11 cellular contexts compared by ENCODE assay signal in the genomic region with DNA sequence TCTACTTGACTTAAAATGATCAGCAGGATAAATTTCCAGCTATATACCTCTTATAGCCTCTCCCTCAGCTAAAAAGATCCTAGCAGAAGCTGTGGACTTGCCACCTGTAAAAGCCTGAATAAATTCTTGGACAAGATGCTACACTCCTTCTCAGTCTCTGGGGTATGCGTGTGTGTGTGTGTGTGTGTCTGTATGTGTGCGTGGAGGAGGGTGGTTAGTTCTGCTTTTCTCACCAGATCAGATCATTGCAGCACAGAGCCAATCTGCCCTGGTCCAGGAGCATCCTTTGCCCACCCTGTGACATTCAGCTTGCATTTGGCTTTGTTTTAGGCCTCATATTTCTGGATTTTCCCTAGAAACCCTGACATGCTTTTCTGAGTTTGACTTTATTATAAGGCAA.
"Had no signal": no experiment of that assay in that cellular context is flagged by ENCODE, and none has a peak within 500 bp of the region (broad histone marks: within the 10 kb centered on the region; RNA-seq: fewer than 3 reads in every experiment).

No MANE protein-coding gene starts in this region.

- H3K4me3 ChIP-seq: ascending aorta, breast epithelium had no signal

- ATAC-seq: sciatic nerve; stimulated activated naive CD8-positive, alpha-beta T cell treated with anti-CD3 and anti-CD28 coated beads, Interleukin-15, amount 100 ng/mL, for 72 hours had no signal

- H3K27ac Mint-ChIP-seq: activated naive CD4-positive, alpha-beta T cell treated with anti-CD3 and anti-CD28 coated beads, Interleukin-2, amount 10 ng/mL, durations not matched to agents 7 days and 5 days; stimulated activated naive CD8-positive, alpha-beta T cell treated with anti-CD3 and anti-CD28 coated beads, Interleukin-15, amount 100 ng/mL, for 72 hours; type B pancreatic cell had no signal

- H3K4me1 Mint-ChIP-seq: activated naive CD4-positive, alpha-beta T cell treated with anti-CD3 and anti-CD28 coated beads, Interleukin-2, amount 10 ng/mL, durations not matched to agents 7 days and 5 days; stimulated activated naive CD8-positive, alpha-beta T cell treated with anti-CD3 and anti-CD28 coated beads, Interleukin-15, amount 100 ng/mL, for 72 hours had no signal

- H3K4me1 ChIP-seq: ascending aorta, breast epithelium had no signal

- H3K27me3 Mint-ChIP-seq: activated naive CD4-positive, alpha-beta T cell treated with anti-CD3 and anti-CD28 coated beads, Interleukin-2, amount 10 ng/mL, durations not matched to agents 7 days and 5 days; stimulated activated naive CD8-positive, alpha-beta T cell treated with anti-CD3 and anti-CD28 coated beads, Interleukin-15, amount 100 ng/mL, for 72 hours; type B pancreatic cell had no signal

- H3K27ac ChIP-seq: ascending aorta, breast epithelium had no signal

- H3K27me3 ChIP-seq: ascending aorta, breast epithelium had no signal

- H3K4me3 Mint-ChIP-seq: activated naive CD4-positive, alpha-beta T cell treated with anti-CD3 and anti-CD28 coated beads, Interleukin-2, amount 10 ng/mL, durations not matched to agents 7 days and 5 days; stimulated activated naive CD8-positive, alpha-beta T cell treated with anti-CD3 and anti-CD28 coated beads, Interleukin-15, amount 100 ng/mL, for 72 hours; type B pancreatic cell had no signal

- H3K36me3 ChIP-seq: ascending aorta, breast epithelium had no signal

- H3K9me3 ChIP-seq: ascending aorta, breast epithelium had no signal

- DNase-seq: activated CD4-positive, alpha-beta T cell treated with anti-CD3 and anti-CD28 coated beads, Interleukin-2, amount 50 U/mL, for 48 hours; activated CD4-positive, CD25-positive, alpha-beta regulatory T cell treated with anti-CD3 and anti-CD28 coated beads, Interleukin-2, amount 50 U/mL, for 72 hours; activated naive CD4-positive, alpha-beta T cell treated with anti-CD3 and anti-CD28 coated beads, Interleukin-2, amount 10 ng/mL, durations not matched to agents 7 days and 5 days; cerebellar nuclear complex; effector memory CD4-positive, alpha-beta T cell; foreskin fibroblast; stimulated activated naive CD8-positive, alpha-beta T cell treated with anti-CD3 and anti-CD28 coated beads, Interleukin-15, amount 100 ng/mL, for 72 hours had no signal

- H3K36me3 Mint-ChIP-seq: activated naive CD4-positive, alpha-beta T cell treated with anti-CD3 and anti-CD28 coated beads, Interleukin-2, amount 10 ng/mL, durations not matched to agents 7 days and 5 days; type B pancreatic cell had no signal
